Comparison of ENCODE assay signal across 1 cellular context in the genomic region with DNA sequence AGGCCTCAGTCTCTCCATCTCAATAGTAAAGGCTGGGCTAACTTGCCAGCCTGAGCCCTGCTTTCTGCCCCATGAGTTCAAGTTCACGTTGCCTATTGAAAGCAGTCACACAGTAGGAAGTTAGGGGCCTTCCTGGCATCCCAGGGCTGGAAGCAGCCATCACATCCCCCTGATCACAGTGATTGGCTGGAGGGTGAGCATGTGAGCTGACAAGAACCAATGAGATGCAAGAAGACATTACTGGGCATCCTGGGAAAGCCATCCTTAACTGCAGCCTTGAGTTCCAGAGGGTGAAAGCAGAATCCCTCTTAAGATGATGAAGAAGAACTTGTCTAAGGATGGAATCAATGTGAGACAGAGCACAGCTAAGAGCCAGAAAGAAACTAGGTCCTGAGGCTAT.
TF ChIP-seq lines count a peak whose summit lies in the region.

No MANE protein-coding gene starts in this region.

TF ChIP-seq in HCT116, 20 proteins besides CTCF, POLR2A, EP300 and RAD21 (continued from another document):
- TF ChIP-seq, protein P1, sequence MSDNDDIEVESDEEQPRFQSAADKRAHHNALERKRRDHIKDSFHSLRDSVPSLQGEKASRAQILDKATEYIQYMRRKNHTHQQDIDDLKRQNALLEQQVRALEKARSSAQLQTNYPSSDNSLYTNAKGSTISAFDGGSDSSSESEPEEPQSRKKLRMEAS (IDR thresholded peaks at IDR 0.05) = no peak
TF ChIP-seq in HCT116: peak in this region for 0.
